ENCODE assay signal across 8 cellular contexts in the genomic region with DNA sequence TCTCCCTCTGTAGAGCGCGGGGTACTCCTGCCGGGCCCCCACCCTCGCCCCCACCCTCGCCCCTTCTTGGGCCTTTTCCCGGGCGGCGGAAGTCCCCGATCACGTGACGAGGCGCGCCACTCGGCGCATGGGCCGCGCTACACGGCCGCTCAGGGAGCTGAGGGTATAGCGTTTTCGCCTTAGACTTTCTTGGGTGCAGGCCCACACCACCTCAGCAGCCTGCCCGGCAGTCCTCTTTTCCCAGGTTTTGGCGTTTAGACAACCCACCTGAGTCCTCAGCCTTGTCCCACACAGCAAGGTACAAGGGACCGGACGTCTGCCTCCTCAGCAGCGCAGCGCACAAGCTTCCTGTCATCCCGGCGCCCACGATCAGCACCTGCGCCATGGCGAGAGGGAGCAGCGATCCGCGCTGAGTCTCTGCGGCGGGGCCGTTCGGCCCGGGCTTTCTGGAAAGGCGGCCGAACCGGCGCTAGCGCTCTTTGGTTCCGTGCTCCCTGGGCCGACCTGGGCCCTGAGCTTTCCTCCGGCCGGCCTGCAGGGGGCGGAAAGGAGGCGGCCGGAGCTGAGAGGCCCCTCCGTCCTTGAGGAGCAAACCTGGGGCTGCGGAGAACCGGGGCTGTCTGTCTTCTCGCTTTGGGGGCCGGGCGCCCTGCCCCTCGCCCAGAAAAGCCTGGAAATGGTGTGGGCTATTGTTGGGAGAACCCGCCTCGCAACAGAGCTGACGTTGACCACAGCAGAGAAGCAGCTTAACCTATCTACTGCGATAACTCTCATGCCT. TPM values are rescaled to one million over a fixed set of nuclear protein-coding genes. Genes with fewer than 3 reads are reported as not detected.
A peak's percentile ranks its signal among the peaks of the same experiment; 100 is the strongest.
DNase-seq lines count a peak whose midpoint lies in the region; ATAC-seq, FAIRE-seq and TF ChIP-seq lines count a peak whose summit lies in the region.

Gene RNLS (minus strand): TSS at position 513 of the 778 bp plus-strand sequence.

- peak within 1 kb of the TSS; percentile 97 for H3K4me2 ChIP-seq in astrocyte (ENCODE audit: low read length)
- peak within 1 kb of the TSS; percentile 94 for H3K4me2 ChIP-seq in hepatocyte

- peak within 1 kb of the TSS; percentile 79 for H3K9ac ChIP-seq in astrocyte (ENCODE audit: low read length)

- FAIRE-seq in astrocyte (lab: Jason Lieb, UNC): no peak

- peak; percentile 70 for DNase-seq in CD1c-positive myeloid dendritic cell (ENCODE audit: extremely low spot score)
- peak; percentile 25 to 87 (median 53) for DNase-seq in T-helper 2 cell
- peak; percentile 45 for DNase-seq in astrocyte (ENCODE audit: low read depth)
- peak; percentile 78 for DNase-seq in hepatocyte (ENCODE audit: low spot score)
- DNase-seq in putamen (ENCODE audit: low spot score): peak; percentile 85
- peak; percentile 87 for DNase-seq in upper lobe of right lung

- peak within 1 kb of the TSS; percentile 10 for H3K27ac ChIP-seq in astrocyte (ENCODE audit: low read depth, low read length)
- H3K27ac ChIP-seq in hepatocyte: peak within 1 kb of the TSS; percentile 98
- H3K27ac ChIP-seq in upper lobe of right lung: peak within 1 kb of the TSS; percentile 97

- H3K9me3 ChIP-seq in astrocyte (ENCODE audit: insufficient read depth, low read depth, low read length): no peaks in the 10 kb centered on the region
- H3K9me3 ChIP-seq in hepatocyte (ENCODE audit: low read depth): no peaks in the 10 kb centered on the region
- no peaks in the 10 kb centered on the region for H3K9me3 ChIP-seq in upper lobe of right lung

- H3K36me3 Mint-ChIP-seq in astrocyte (ENCODE audit: low read depth, unreplicated experiment): no peaks in the 10 kb centered on the region

- no peaks in the 10 kb centered on the region for H3K9me2 ChIP-seq in hepatocyte (replicated peaks; ENCODE audit: insufficient read depth)

- peaks cover 3% of the 10 kb centered on the region for H3K4me1 Mint-ChIP-seq in astrocyte (ENCODE audit: low read depth, unreplicated experiment)

- peak within 1 kb of the TSS; percentile 68 for H3K4me3 ChIP-seq in astrocyte (ENCODE audit: insufficient read depth, low read depth, low read length)
- peak within 1 kb of the TSS; percentile 68 for H3K4me3 ChIP-seq in hepatocyte
- peak within 1 kb of the TSS; percentile 71 for H3K4me3 ChIP-seq in upper lobe of right lung

- intact Hi-C loops in upper lobe of right lung (cut with DNase I): no loop called here

- H3K79me2 ChIP-seq in astrocyte (ENCODE audit: insufficient read depth, low read length) (no peaks in the 10 kb centered on the region), hepatocyte (no peaks in the 10 kb centered on the region)

- TF ChIP-seq CTCF in astrocyte (IDR thresholded peaks at IDR 0.05; ENCODE audit: insufficient read depth, low read depth, low read length): peak; percentile 37
- TF ChIP-seq CTCF in hepatocyte (IDR thresholded peaks at IDR 0.05; ENCODE audit: poor library complexity): peak; percentile 90
- TF ChIP-seq CTCF in upper lobe of right lung (IDR thresholded peaks at IDR 0.05): peak; percentile 89

- ATAC-seq in GM19395 (IDR thresholded peaks at IDR 0.05; ENCODE audit: unreplicated experiment): peak; percentile 84
- peak; percentile 54 for ATAC-seq in HG03565 (IDR thresholded peaks at IDR 0.05; ENCODE audit: unreplicated experiment)
- peak; percentile 97 for ATAC-seq in upper lobe of right lung

- no peaks in the 10 kb centered on the region for H3K36me3 ChIP-seq in astrocyte (ENCODE audit: insufficient read depth, low read length)
- H3K36me3 ChIP-seq in hepatocyte (replicated peaks; ENCODE audit: insufficient read depth, low read depth): no peaks in the 10 kb centered on the region
- H3K36me3 ChIP-seq in upper lobe of right lung: no peaks in the 10 kb centered on the region

- peak within 1 kb of the TSS; percentile 100 for H2AFZ ChIP-seq in astrocyte (ENCODE audit: low read depth, low read length)
- H2AFZ ChIP-seq in hepatocyte: peak within 1 kb of the TSS; percentile 98

- 2% methylated on average over 52 of the region's 63 CpGs for WGBS in hepatocyte (ENCODE audit: low lambda C conversion rate, missing lambda C conversion rate)

- H4K20me1 ChIP-seq in astrocyte (ENCODE audit: insufficient read depth, low read length) (no peaks in the 10 kb centered on the region), hepatocyte (ENCODE audit: insufficient read depth, poor library complexity, severe bottlenecking) (no peaks in the 10 kb centered on the region)

- H3K4me3 Mint-ChIP-seq in astrocyte (ENCODE audit: unreplicated experiment): peak within 1 kb of the TSS; percentile 90

- no peaks in the 10 kb centered on the region for H3K27me3 ChIP-seq in astrocyte (ENCODE audit: insufficient read depth, low read length)
- H3K27me3 ChIP-seq in hepatocyte: no peaks in the 10 kb centered on the region
- no peaks in the 10 kb centered on the region for H3K27me3 ChIP-seq in upper lobe of right lung

- no peaks in the 10 kb centered on the region for H3K9me3 Mint-ChIP-seq in astrocyte (ENCODE audit: unreplicated experiment)

- peak within 1 kb of the TSS; percentile 64 for H3K27ac Mint-ChIP-seq in astrocyte (ENCODE audit: unreplicated experiment)

- H3K4me1 ChIP-seq in astrocyte (ENCODE audit: insufficient read depth, low read length) (no peaks in the 10 kb centered on the region), hepatocyte (ENCODE audit: insufficient read depth) (no peaks in the 10 kb centered on the region), upper lobe of right lung (no peaks in the 10 kb centered on the region)

- H3K27me3 Mint-ChIP-seq in astrocyte (ENCODE audit: low read depth, unreplicated experiment): no peaks in the 10 kb centered on the region

RNA-seq across cellular contexts. Expression of gene RNLS, which starts in this region (rescaled TPM):
- total RNA-seq in astrocyte (6.9 and 9.2 TPM in 2 replicates), hepatocyte (14.9 and 15.7 TPM in 2 replicates), upper lobe of right lung (3.7 TPM)
- 12.8 TPM in 2 replicates for polyA plus RNA-seq in hepatocyte

Comparison
In these comparisons a context has a peak if more than half of its experiments do, and no peak if none do; other contexts are left out.
1. Peak in every context shown above with its lines: DNase-seq, ATAC-seq, H3K4me3 ChIP-seq and H3K27ac ChIP-seq.
2. H3K27ac ChIP-seq: peak in every context shown above with its lines; median percentile 98 in hepatocyte; 97 in upper lobe of right lung; 10 in astrocyte.
3. CTCF ChIP-seq: peak in every context shown above with its lines; median percentile 90 in hepatocyte; 89 in upper lobe of right lung; 37 in astrocyte.